ENCODE assay signal across 30 cellular contexts in genomic region chr4:93865650-93866049, GRCh38. TPM values are rescaled to one million over a fixed set of nuclear protein-coding genes. Genes with fewer than 3 reads are reported as not detected.
DNase-seq lines count a peak whose midpoint lies in the region; ATAC-seq and TF ChIP-seq lines count a peak whose summit lies in the region.
"Had no signal": no experiment of that assay in that cellular context is flagged by ENCODE, and none has a peak within 500 bp of the region (broad histone marks: within the 10 kb centered on the region; RNA-seq: fewer than 3 reads in every experiment).

No MANE protein-coding gene starts in this region.

- H3K27ac ChIP-seq in GM23248 (no peak overlapping the region), Panc1 (ENCODE audit: low read length) (no peak overlapping the region), neural progenitor cell (no peak overlapping the region)
- H3K27ac ChIP-seq: heart right ventricle, left ventricle myocardium inferior, neutrophil, PC-9, SJCRH30, transverse colon, WERI-Rb-1 had no signal

- H3K4me3 ChIP-seq in GM23248, result no peak overlapping the region
- H3K4me3 ChIP-seq in Panc1 (ENCODE audit: low read depth in 2 of 2, low read length in 2 of 2), result no peak overlapping the region
- H3K4me3 ChIP-seq in neural progenitor cell, result no peak overlapping the region
- H3K4me3 ChIP-seq: HAP-1, heart right ventricle, left ventricle myocardium inferior, PC-9, SJCRH30, transverse colon had no signal

- H3K27me3 Mint-ChIP-seq in neural progenitor cell (ENCODE audit: insufficient read depth, low read depth), result no peaks in the 10 kb centered on the region
- H3K27me3 Mint-ChIP-seq: activated naive CD8-positive, alpha-beta T cell treated with anti-CD3 and anti-CD28 coated beads, Interleukin-2, amount 50 U/mL, for 24 hours; brain; stimulated activated naive CD8-positive, alpha-beta T cell treated with anti-CD3 and anti-CD28 coated beads, Interleukin-15, Interleukin-2, amounts not matched to agents 100 ng/mL and 50 ng/mL, for 24 hours had no signal

- H3K9me3 Mint-ChIP-seq in neural progenitor cell, result peaks cover 7% of the 10 kb centered on the region
- H3K9me3 Mint-ChIP-seq: brain had no signal

- in situ Hi-C loops in GM23248 (cut with MboI) (no loop called here), Panc1 (cut with HindIII; ENCODE audit: low pct_unique_long_range_greater_than_20kb, low sequenced_read_pairs) (no loop called here)

- no peaks in the 10 kb centered on the region for H3K36me3 Mint-ChIP-seq in neural progenitor cell
- H3K36me3 Mint-ChIP-seq: brain; CD8-positive, alpha-beta memory T cell; immature natural killer cell had no signal

- BruUV-seq in Panc1 (replicated peaks; lab: Mats Ljungman, UMichigan), result no TSS peak

- no peaks in the 10 kb centered on the region for H3K36me3 ChIP-seq in GM23248 (ENCODE audit: low read depth)
- H3K36me3 ChIP-seq in Panc1 (ENCODE audit: control insufficient read depth, insufficient read depth, low read length), result no peaks in the 10 kb centered on the region
- no peaks in the 10 kb centered on the region for H3K36me3 ChIP-seq in neural progenitor cell
- H3K36me3 ChIP-seq: HAP-1, heart right ventricle, left ventricle myocardium inferior, neutrophil, SJCRH30, transverse colon, WERI-Rb-1 had no signal

- H4K20me1 ChIP-seq in GM23248 (ENCODE audit: insufficient read depth) (no peaks in the 10 kb centered on the region), neural progenitor cell (ENCODE audit: low read depth) (no peaks in the 10 kb centered on the region)

- TF ChIP-seq CTCF in GM12872 (IDR thresholded peaks at IDR 0.05; ENCODE audit: insufficient read depth, low read depth, low read length), result peak; percentile 35; the same call in 2 of the 3 replicates
- peak; percentile 20; the same call in 1 of the 2 replicates for TF ChIP-seq CTCF in Panc1 (IDR thresholded peaks at IDR 0.05)
- TF ChIP-seq CTCF in neural progenitor cell (IDR thresholded peaks at IDR 0.05), result peak; percentile 36

- WGBS in GM23248 (ENCODE audit: low coverage in 1 of 2, low lambda C conversion rate in 2 of 2, missing lambda C conversion rate in 2 of 2), 2 experiments, result 30 to 35% methylated on average over 2 of the region's 2 CpGs

- no peak overlapping the region for H3K27ac Mint-ChIP-seq in neural progenitor cell
- H3K27ac Mint-ChIP-seq: activated naive CD8-positive, alpha-beta T cell treated with anti-CD3 and anti-CD28 coated beads, Interleukin-2, amount 50 U/mL, for 24 hours; brain; CD8-positive, alpha-beta memory T cell; immature natural killer cell; stimulated activated naive CD8-positive, alpha-beta T cell treated with anti-CD3 and anti-CD28 coated beads, Interleukin-15, Interleukin-2, amounts not matched to agents 100 ng/mL and 50 ng/mL, for 24 hours had no signal

- no peak overlapping the region for H3K4me3 Mint-ChIP-seq in neural progenitor cell
- H3K4me3 Mint-ChIP-seq: activated naive CD8-positive, alpha-beta T cell treated with anti-CD3 and anti-CD28 coated beads, Interleukin-2, amount 50 U/mL, for 24 hours; brain; CD8-positive, alpha-beta memory T cell; immature natural killer cell; stimulated activated naive CD8-positive, alpha-beta T cell treated with anti-CD3 and anti-CD28 coated beads, Interleukin-15, Interleukin-2, amounts not matched to agents 100 ng/mL and 50 ng/mL, for 24 hours had no signal

- peak; percentile 1 for DNase-seq in GM23248
- no peak for DNase-seq in Panc1 (ENCODE audit: low read depth, low spot score)
- DNase-seq in neural progenitor cell (ENCODE audit: low spot score), result no peak
- no peak for DNase-seq in SKM-1 (lab: John Stamatoyannopoulos, UW; ENCODE audit: unreplicated experiment)
- DNase-seq in mesenteric fat pad (ENCODE audit: low spot score), result no peak
- DNase-seq in NCI-H226, result no peak
- DNase-seq: activated CD4-positive, alpha-beta T cell treated with anti-CD3 and anti-CD28 coated beads, Interleukin-2, amount 50 U/mL, for 48 hours; activated effector memory CD4-positive, alpha-beta T cell treated with Interleukin-2 at 50 U/mL for 16 hours; activated naive CD8-positive, alpha-beta T cell treated with anti-CD3 and anti-CD28 coated beads, Interleukin-2, amount 50 U/mL, for 24 hours; CD8-positive, alpha-beta memory T cell; EL; heart right ventricle; immature natural killer cell; left ventricle myocardium inferior; NCI-H1417; NCI-H69; PC-9; SJCRH30; stimulated activated CD4-positive, alpha-beta T cell treated with anti-CD3 and anti-CD28 coated beads, Interleukin-4, amount 100 ng/mL, for 1 hour; T-helper 2 cell; transverse colon; WERI-Rb-1 had no signal

- intact Hi-C loops in Panc1 (cut with micrococcal nuclease; ENCODE audit: unreplicated experiment), result no loop called here

- no peak overlapping the region for H3K4me2 ChIP-seq in GM23248 (ENCODE audit: unreplicated experiment)
- no peak overlapping the region for H3K4me2 ChIP-seq in neural progenitor cell
- H3K4me2 ChIP-seq: PC-9 had no signal

- no peaks in the 10 kb centered on the region for H3K79me2 ChIP-seq in GM23248 (ENCODE audit: insufficient read depth)
- H3K79me2 ChIP-seq in neural progenitor cell (ENCODE audit: low read depth), result no peaks in the 10 kb centered on the region

- CTCF ChIA-PET in Panc1 (lab: Charles Lee), result no interaction called here

- no peaks in the 10 kb centered on the region for H3F3A ChIP-seq in GM23248 (ENCODE audit: insufficient read depth)
- no peaks in the 10 kb centered on the region for H3F3A ChIP-seq in neural progenitor cell (ENCODE audit: low read depth)

- ATAC-seq in Panc1 (no peak), HG03565 (IDR thresholded peaks at IDR 0.05; ENCODE audit: unreplicated experiment) (no peak)
- ATAC-seq: activated naive CD8-positive, alpha-beta T cell treated with anti-CD3 and anti-CD28 coated beads, Interleukin-2, amount 50 U/mL, for 24 hours; heart right ventricle had no signal

- POLR2A ChIA-PET in Panc1 (lab: Charles Lee), result no interaction called here

- H3K9ac ChIP-seq in GM23248, result no peak overlapping the region
- no peak overlapping the region for H3K9ac ChIP-seq in neural progenitor cell

- no peaks in the 10 kb centered on the region for H3K4me1 ChIP-seq in GM23248 (ENCODE audit: insufficient read depth)
- no peaks in the 10 kb centered on the region for H3K4me1 ChIP-seq in Panc1 (ENCODE audit: control insufficient read depth, insufficient read depth, low read length)
- no peaks in the 10 kb centered on the region for H3K4me1 ChIP-seq in neural progenitor cell
- H3K4me1 ChIP-seq: HAP-1, heart right ventricle, left ventricle myocardium inferior, SJCRH30 had no signal

- H3K9me3 ChIP-seq in GM23248 (ENCODE audit: low read depth) (no peaks in the 10 kb centered on the region), Panc1 (ENCODE audit: control insufficient read depth, insufficient read depth, low read depth, low read length) (no peaks in the 10 kb centered on the region), neural progenitor cell (ENCODE audit: low read depth) (no peaks in the 10 kb centered on the region)
- H3K9me3 ChIP-seq: HAP-1, neutrophil, SJCRH30, transverse colon had no signal

- no peak overlapping the region for H2AFZ ChIP-seq in GM23248
- no peak overlapping the region for H2AFZ ChIP-seq in neural progenitor cell (replicated peaks)
- H2AFZ ChIP-seq: PC-9 had no signal

- no peaks in the 10 kb centered on the region for H3K27me3 ChIP-seq in GM23248 (replicated peaks; ENCODE audit: insufficient read depth)
- no peaks in the 10 kb centered on the region for H3K27me3 ChIP-seq in Panc1 (ENCODE audit: control insufficient read depth, insufficient read depth, low read length)
- H3K27me3 ChIP-seq in neural progenitor cell, result no peaks in the 10 kb centered on the region
- H3K27me3 ChIP-seq: heart right ventricle, neutrophil, SJCRH30, transverse colon had no signal

- no peaks in the 10 kb centered on the region for H3K9me2 ChIP-seq in GM23248 (ENCODE audit: insufficient read depth)

- H3K4me1 Mint-ChIP-seq in neural progenitor cell, result no peaks in the 10 kb centered on the region
- H3K4me1 Mint-ChIP-seq: activated naive CD8-positive, alpha-beta T cell treated with anti-CD3 and anti-CD28 coated beads, Interleukin-2, amount 50 U/mL, for 24 hours; brain; CD8-positive, alpha-beta memory T cell; immature natural killer cell had no signal

RNA-seq across cellular contexts. Expression of gene ATOH1, which starts 37.1 kb away (rescaled TPM):
- not detected in 2 replicates for total RNA-seq in GM23248 (2014; rRNA removed; shearing (Covaris generic))
- polyA plus RNA-seq in GM23248 (2016; fragmentation: Nextera tagmentation; extraction: Ambion mirVana), result not detected in 2 replicates
- not detected for total RNA-seq in Panc1 (2021; ENCODE audit: unreplicated experiment)
- not detected for polyA plus RNA-seq in Panc1 (2012; ENCODE audit: insufficient read length)
- total RNA-seq in neural progenitor cell (ENCODE audit: low replicate concordance), result 0.06 TPM in 1 of 2 replicates, not detected in the other
- total RNA-seq in mesenteric fat pad, result not detected
- total RNA-seq: CD8-positive, alpha-beta memory T cell; heart right ventricle; left ventricle myocardium inferior; mononuclear cell; PC-9; pulmonary artery endothelial cell; SJCRH30 had no signal
- polyA plus RNA-seq: CD8-positive, alpha-beta memory T cell; heart right ventricle; immature natural killer cell had no signal
